Comparison of ENCODE assay signal across 1 cellular context in genomic region chr6:150634641-150635292, GRCh38.
TF ChIP-seq lines count a peak whose summit lies in the region.

No MANE protein-coding gene starts in this region.

TF ChIP-seq in HEK293, 187 proteins besides CTCF, POLR2A, EP300 and RAD21 (continued from another document and continues in another):
- TF ChIP-seq ATF2 (tag by site-specific recombination; IDR thresholded peaks at IDR 0.05; ENCODE audit: low read depth) (peak; percentile 94), PRDM6 (tag by site-specific recombination; IDR thresholded peaks at IDR 0.05) (peak; percentile 44), ELK4 (IDR thresholded peaks at IDR 0.05; ENCODE audit: borderline replicate concordance, low read depth, low read length) (no peak), ZNF585B (tag by site-specific recombination; IDR thresholded peaks at IDR 0.05) (no peak), ZNF629 (tag by site-specific recombination; IDR thresholded peaks at IDR 0.05) (peak; percentile 58; the same call in 1 of the 2 replicates), ZNF335 (tag by site-specific recombination; conservative IDR thresholded peaks at IDR 0.05) (no peak; the same call in 1 of the 2 replicates), KLF9 (tag by site-specific recombination; IDR thresholded peaks at IDR 0.05; ENCODE audit: low read depth) (no peak), ZSCAN5A (tag by site-specific recombination; IDR thresholded peaks at IDR 0.05) (no peak), MEIS1 (CRISPR knock-in tag; IDR thresholded peaks at IDR 0.05; ENCODE audit: borderline replicate concordance) (no peak), IKZF3 (tag by site-specific recombination; IDR thresholded peaks at IDR 0.05) (0 out of 2 replicates have a peak, but pooled peaks have one; percentile 32), ZNF214 (tag by site-specific recombination; IDR thresholded peaks at IDR 0.05; ENCODE audit: borderline replicate concordance) (no peak), PRDM1 (tag by site-specific recombination; IDR thresholded peaks at IDR 0.05) (peak; percentile 61; the same call in 1 of the 2 replicates), ZNF791 (tag by site-specific recombination; IDR thresholded peaks at IDR 0.05) (no peak), ZNF501 (tag by site-specific recombination; IDR thresholded peaks at IDR 0.05) (no peak), PRDM10 (tag by site-specific recombination; IDR thresholded peaks at IDR 0.05) (peak; percentile 26; the same call in 1 of the 2 replicates), HOXD13 (CRISPR knock-in tag; IDR thresholded peaks at IDR 0.05; ENCODE audit: borderline replicate concordance) (no peak), ZNF610 (tag by site-specific recombination; IDR thresholded peaks at IDR 0.05; ENCODE audit: borderline replicate concordance) (no peak), ZNF302 (tag by site-specific recombination; IDR thresholded peaks at IDR 0.05; ENCODE audit: low read depth) (no peak), ZBTB1 (tag by site-specific recombination; IDR thresholded peaks at IDR 0.05) (no peak), ZBTB11 (tag by site-specific recombination; conservative IDR thresholded peaks at IDR 0.05; ENCODE audit: low read depth) (no peak), ZNF670 (tag by site-specific recombination; IDR thresholded peaks at IDR 0.05; ENCODE audit: low read depth) (no peak), ZNF561 (tag by site-specific recombination; IDR thresholded peaks at IDR 0.05; ENCODE audit: borderline replicate concordance) (no peak), ZNF239 (tag by site-specific recombination; IDR thresholded peaks at IDR 0.05) (no peak), ZNF426 (tag by site-specific recombination; IDR thresholded peaks at IDR 0.05) (no peak), ZFHX2 (tag by site-specific recombination; conservative IDR thresholded peaks at IDR 0.05) (peak; percentile 32; the same call in 1 of the 2 replicates), ZNF654 (tag by site-specific recombination; IDR thresholded peaks at IDR 0.05; ENCODE audit: low read depth) (no peak), ZNF391 (tag by site-specific recombination; IDR thresholded peaks at IDR 0.05; ENCODE audit: borderline replicate concordance, low read depth) (no peak), ZNF513 (tag by site-specific recombination; IDR thresholded peaks at IDR 0.05) (no peak), ZNF843 (tag by site-specific recombination; IDR thresholded peaks at IDR 0.05) (no peak), REST (tag by site-specific recombination; IDR thresholded peaks at IDR 0.05) (no peak), ZBTB8A (tag by site-specific recombination; IDR thresholded peaks at IDR 0.05) (no peak), SP7 (tag by site-specific recombination; IDR thresholded peaks at IDR 0.05) (no peak), ZNF544 (tag by site-specific recombination; IDR thresholded peaks at IDR 0.05) (no peak), ZBTB17 (tag by site-specific recombination; IDR thresholded peaks at IDR 0.05) (0 out of 2 replicates have a peak, but pooled peaks have one; percentile 19), ZNF37A (tag by site-specific recombination; IDR thresholded peaks at IDR 0.05) (no peak), OSR2 (tag by site-specific recombination; IDR thresholded peaks at IDR 0.05) (no peak), ZNF600 (tag by site-specific recombination; IDR thresholded peaks at IDR 0.05) (peak; percentile 89), KLF16 (tag by site-specific recombination; IDR thresholded peaks at IDR 0.05) (no peak), ZNF624 (tag by site-specific recombination; IDR thresholded peaks at IDR 0.05) (no peak), MYNN (tag by site-specific recombination; IDR thresholded peaks at IDR 0.05; ENCODE audit: borderline replicate concordance) (no peak), REPIN1 (tag by site-specific recombination; IDR thresholded peaks at IDR 0.05; ENCODE audit: low read depth) (no peak), TCF7L2 (IDR thresholded peaks at IDR 0.05; ENCODE audit: borderline replicate concordance, low read depth, low read length) (no peak), ZNF23 (tag by site-specific recombination; IDR thresholded peaks at IDR 0.05; ENCODE audit: borderline replicate concordance) (no peak), ZNF24 (tag by site-specific recombination; IDR thresholded peaks at IDR 0.05) (0 out of 2 replicates have a peak, but pooled peaks have one; percentile 39), ZNF645 (tag by site-specific recombination; IDR thresholded peaks at IDR 0.05) (no peak)
